8 cellular contexts compared by ENCODE assay signal in the genomic region with DNA sequence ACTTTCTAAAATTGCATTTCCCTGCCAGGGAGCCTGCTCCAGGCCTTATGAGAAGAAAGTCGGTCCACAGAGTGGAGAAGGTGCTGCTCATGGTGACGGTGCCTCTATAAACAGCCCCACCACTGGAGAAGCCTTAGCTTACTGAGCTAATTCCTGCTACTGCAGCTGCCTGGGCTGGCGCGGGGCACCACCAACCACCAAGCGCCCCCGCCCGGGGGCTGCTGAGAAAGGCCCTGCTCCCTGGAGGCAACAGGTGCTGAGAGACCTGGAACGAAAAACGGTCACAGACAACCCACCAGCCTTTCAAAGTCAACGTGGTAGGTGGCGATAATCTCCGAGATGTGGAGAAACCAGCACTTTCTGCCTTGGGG. TPM values are rescaled to one million over a fixed set of nuclear protein-coding genes. Genes with fewer than 3 reads are reported as not detected.
DNase-seq lines count a peak whose midpoint lies in the region; ATAC-seq and TF ChIP-seq lines count a peak whose summit lies in the region.

No MANE protein-coding gene starts in this region.

- 0 to 2% methylated on average over 6 to 7 of the region's 12 CpGs for WGBS in GM23248 (ENCODE audit: low coverage in 1 of 2, low lambda C conversion rate in 2 of 2, missing lambda C conversion rate in 2 of 2), 2 experiments
- 50% methylated on average over 9 of the region's 12 CpGs for WGBS in esophagus muscularis mucosa
- WGBS in lower leg skin, 2 donors = 45% methylated on average over 8 of the region's 12 CpGs; no CpG with 5 or more reads in 1 of the 2 donors

- H3K9me3 ChIP-seq in A673 (ENCODE audit: low read depth, low read length, poor library complexity, severe bottlenecking) (no peaks in the 10 kb centered on the region), GM23248 (ENCODE audit: low read depth) (no peaks in the 10 kb centered on the region), esophagus muscularis mucosa (no peaks in the 10 kb centered on the region)

- H3K9me2 ChIP-seq in GM23248 (ENCODE audit: insufficient read depth) = no peaks in the 10 kb centered on the region

- BruUV-seq in A673 (replicated peaks; lab: Mats Ljungman, UMichigan) = no TSS peak

- peak overlapping the region; percentile 94 for H3K4me2 ChIP-seq in GM23248 (ENCODE audit: unreplicated experiment)

- H3K4me3 ChIP-seq in A673 (ENCODE audit: low read depth, low read length, poor library complexity, severe bottlenecking) (peak overlapping the region; percentile 86), GM23248 (peak overlapping the region; percentile 96), WI38 (ENCODE audit: low read depth, low read length) (peak overlapping the region; percentile 95), esophagus muscularis mucosa (peak overlapping the region; percentile 65 to 81 (median 72)), skeletal muscle cell (ENCODE audit: low read depth, low read length) (peak overlapping the region; percentile 74), lower leg skin (ENCODE audit: low read depth, poor library complexity, severe bottlenecking) (no peak overlapping the region)

- H3K27ac ChIP-seq in A673 (ENCODE audit: low read depth, low read length, poor library complexity, severe bottlenecking) (peak overlapping the region; percentile 21), GM23248 (peak overlapping the region; percentile 100), esophagus muscularis mucosa (replicated peaks in 1 of 4) (peak overlapping the region; percentile 95 to 99 (median 98))

- no peak for TF ChIP-seq EP300 in esophagus muscularis mucosa (IDR thresholded peaks at IDR 0.05)

- CTCF ChIA-PET in A673 (lab: Charles Lee) = no interaction called here

- peak overlapping the region; percentile 100 for H3K9ac ChIP-seq in GM23248

- in situ Hi-C loops in GM23248 (cut with MboI) = no loop called here

- H3K4me1 ChIP-seq in A673 (ENCODE audit: insufficient read depth, low read length, poor library complexity, severe bottlenecking) (peaks cover 26% of the 10 kb centered on the region), GM23248 (ENCODE audit: insufficient read depth) (peaks cover 25% of the 10 kb centered on the region), esophagus muscularis mucosa (peaks cover 47 to 68% (median 60%) of the 10 kb centered on the region in 4 donors)

- no peaks in the 10 kb centered on the region for H4K20me1 ChIP-seq in GM23248 (ENCODE audit: insufficient read depth)

- H3K79me2 ChIP-seq in GM23248 (ENCODE audit: insufficient read depth) = peaks cover 70% of the 10 kb centered on the region

- TF ChIP-seq CTCF in A673 (conservative IDR thresholded peaks at IDR 0.05; ENCODE audit: low read depth, low read length) (0 out of 2 replicates have a peak, but pooled peaks have one; percentile 17), WI38 (IDR thresholded peaks at IDR 0.05; ENCODE audit: low read depth, low read length) (no peak), esophagus muscularis mucosa (IDR thresholded peaks at IDR 0.05) (no peak), lower leg skin (IDR thresholded peaks at IDR 0.05) (no peak)

- no peak for TF ChIP-seq POLR2A in esophagus muscularis mucosa (IDR thresholded peaks at IDR 0.05; ENCODE audit: low read depth)
- no peak for TF ChIP-seq POLR2A in lower leg skin (IDR thresholded peaks at IDR 0.05)

- intact Hi-C loops in A673 (cut with micrococcal nuclease; ENCODE audit: unreplicated experiment) (no loop called here), esophagus muscularis mucosa (cut with DNase I) (no loop called here), lower leg skin (cut with DNase I; ENCODE audit: low total_unique reads) (no loop called here)

- H3K27me3 ChIP-seq in A673 (replicated peaks; ENCODE audit: insufficient read depth, low read depth, low read length, poor library complexity) = no peaks in the 10 kb centered on the region
- no peaks in the 10 kb centered on the region for H3K27me3 ChIP-seq in GM23248 (replicated peaks; ENCODE audit: insufficient read depth)
- no peaks in the 10 kb centered on the region for H3K27me3 ChIP-seq in esophagus muscularis mucosa

- no peak overlapping the region for H2AFZ ChIP-seq in GM23248

- no peak for ATAC-seq in activated CD4-positive, CD25-positive, alpha-beta regulatory T cell treated with anti-CD3 and anti-CD28 coated beads, Interleukin-2, amount 50 U/mL, for 24 hours
- ATAC-seq in GM18907 (IDR thresholded peaks at IDR 0.05; ENCODE audit: unreplicated experiment) = no peak

- peaks cover 12% of the 10 kb centered on the region; the same call in 1 of the 2 replicates for H3F3A ChIP-seq in GM23248 (ENCODE audit: insufficient read depth)

- peak; percentile 42 for DNase-seq in A673 (ENCODE audit: low spot score)
- DNase-seq in GM23248 = peak; percentile 53
- no peak for DNase-seq in esophagus muscularis mucosa (ENCODE audit: extremely low spot score)
- no peak for DNase-seq in skeletal muscle cell (ENCODE audit: low read depth)
- DNase-seq in lower leg skin (ENCODE audit: low spot score in 2 of 2) = no peak

- POLR2A ChIA-PET in A673 (lab: Charles Lee; ENCODE audit: low non-redundant PET) = no interaction called here

- H3K36me3 ChIP-seq in A673 (ENCODE audit: insufficient read depth, low read length, poor library complexity, severe bottlenecking) (peaks cover 5% of the 10 kb centered on the region), GM23248 (ENCODE audit: low read depth) (no peaks in the 10 kb centered on the region), esophagus muscularis mucosa (peaks cover 0 to 8% (median 6%) of the 10 kb centered on the region in 4 donors)

RNA-seq across cellular contexts. Expression of gene HCFC1, which starts 2.9 kb away (rescaled TPM):
- total RNA-seq in A673 (2021) (124 and 137 TPM in 2 replicates), esophagus muscularis mucosa (100 to 1,000 TPM in 1 of 4 donors, 10 to 100 TPM in 3; 50.7 to 102 (median 60.8) TPM), lower leg skin (10 to 100 TPM; 32.6 to 51.6 (median 40.9) TPM)
- 24.0 and 26.4 TPM in 2 replicates for total RNA-seq in GM23248 (2014; rRNA removed; shearing (Covaris generic))
- 12.5 and 12.6 TPM in 2 replicates for polyA plus RNA-seq in GM23248 (2016; fragmentation: Nextera tagmentation; extraction: Ambion mirVana)

RNA-seq across cellular contexts. Expression of gene TMEM187, which starts 3.8 kb away (rescaled TPM):
- 2.8 and 6.8 TPM in 2 replicates for total RNA-seq in A673 (2021)
- 7.6 and 9.9 TPM in 2 replicates for total RNA-seq in GM23248 (2014; rRNA removed; shearing (Covaris generic))
- polyA plus RNA-seq in GM23248 (2016; fragmentation: Nextera tagmentation; extraction: Ambion mirVana) = 8.5 and 10.0 TPM in 2 replicates
- 1 to 10 TPM; 3.6 to 6.9 (median 6.1) TPM for total RNA-seq in esophagus muscularis mucosa
- total RNA-seq in lower leg skin = 10 to 100 TPM; 10.1 to 21.6 (median 14.4) TPM

RNA-seq across cellular contexts. Expression of gene RENBP, which starts 24.3 kb away (rescaled TPM):
- 3.4 and 5.7 TPM in 2 replicates for total RNA-seq in A673 (2021)
- 0.11 TPM in 1 of 2 replicates, not detected in the other for total RNA-seq in GM23248 (2014; rRNA removed; shearing (Covaris generic))
- not detected in 2 replicates for polyA plus RNA-seq in GM23248 (2016; fragmentation: Nextera tagmentation; extraction: Ambion mirVana)
- 10 to 100 TPM in 1 of 4 donors, 1 to 10 TPM in 3; 8.0 to 12.6 (median 9.1) TPM for total RNA-seq in esophagus muscularis mucosa
- 10 to 100 TPM in 1 of 4 donors, 1 to 10 TPM in 2, under 1 TPM in 1; 0.76 to 11.8 (median 4.2) TPM for total RNA-seq in lower leg skin

RNA-seq across cellular contexts. Expression of gene NAA10, which starts 33.9 kb away (rescaled TPM):
- total RNA-seq in A673 (2021) = 136 and 140 TPM in 2 replicates
- total RNA-seq in GM23248 (2014; rRNA removed; shearing (Covaris generic)) = 105 and 154 TPM in 2 replicates
- polyA plus RNA-seq in GM23248 (2016; fragmentation: Nextera tagmentation; extraction: Ambion mirVana) = 161 and 166 TPM in 2 replicates
- 100 to 1,000 TPM in 2 of 4 donors, 10 to 100 TPM in 2; 89.3 to 106 (median 95.4) TPM for total RNA-seq in esophagus muscularis mucosa
- 10 to 100 TPM; 32.6 to 70.9 (median 51.1) TPM for total RNA-seq in lower leg skin

RNA-seq across cellular contexts. Expression of gene ARHGAP4, which starts 42.7 kb away (rescaled TPM):
- total RNA-seq in A673 (2021) (43.0 and 45.7 TPM in 2 replicates), esophagus muscularis mucosa (10 to 100 TPM; 15.9 to 22.4 (median 17.7) TPM), lower leg skin (10 to 100 TPM in 2 of 4 donors, 1 to 10 TPM in 2; 2.7 to 14.8 (median 10.5) TPM)
- 2.8 TPM in 1 of 2 replicates, not detected in the other for total RNA-seq in GM23248 (2014; rRNA removed; shearing (Covaris generic))
- polyA plus RNA-seq in GM23248 (2016; fragmentation: Nextera tagmentation; extraction: Ambion mirVana) = 0.43 and 0.45 TPM in 2 replicates

Comparison
In these comparisons a context has a peak if more than half of its experiments do, and no peak if none do; other contexts are left out.
1. DNase-seq: peak in A673 (single experiment) and GM23248 (single experiment); none in esophagus muscularis mucosa (single experiment), skeletal muscle cell (single experiment) and lower leg skin (0 of 2).
2. H3K27ac ChIP-seq: peak in every context shown above with its lines; median percentile 100 in GM23248; 98 in esophagus muscularis mucosa; 21 in A673.